Comparison of ENCODE assay signal across 8 cellular contexts in the genomic region with DNA sequence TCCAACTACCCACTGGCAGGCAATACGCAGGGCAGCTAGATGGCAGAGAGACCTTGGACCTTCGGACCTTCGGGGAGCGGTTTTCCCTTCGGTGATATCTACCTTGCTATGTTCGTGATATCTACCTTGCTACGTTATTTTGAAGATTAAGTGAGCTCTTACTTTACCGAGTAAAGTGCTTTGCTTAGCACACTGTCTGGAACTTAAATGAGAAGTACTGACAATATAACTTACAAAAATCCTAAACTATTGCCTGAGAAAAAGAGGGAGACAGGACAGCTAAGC. TPM values are rescaled to one million over a fixed set of nuclear protein-coding genes. Genes with fewer than 3 reads are reported as not detected.
DNase-seq lines count a peak whose midpoint lies in the region; ATAC-seq and TF ChIP-seq lines count a peak whose summit lies in the region.

No MANE protein-coding gene starts in this region.

- TF ChIP-seq POLR2A in transverse colon (IDR thresholded peaks at IDR 0.05), result no peak

- WGBS in transverse colon (ENCODE audit: low coverage in 1 of 2), 2 donors, result 9 to 16% methylated on average over 2 to 8 of the region's 8 CpGs

- intact Hi-C loops in transverse colon (cut with DNase I; ENCODE audit: low total_unique reads), result loop anchor here (2.0 to 10.0 kb wide), 2 partner anchors 67 to 121 kb away; no protein-coding TSS in a partner anchor

- no peaks in the 10 kb centered on the region for H3K9me3 ChIP-seq in transverse colon

- H3K4me3 ChIP-seq in transverse colon, result peak overlapping the region; percentile 58 to 84 (median 76)

- no peak for TF ChIP-seq EP300 in transverse colon (IDR thresholded peaks at IDR 0.05; ENCODE audit: low read depth)

- H3K36me3 Mint-ChIP-seq in activated naive CD8-positive, alpha-beta T cell, result no peaks in the 10 kb centered on the region

- peaks cover 20 to 35% (median 32%) of the 10 kb centered on the region in 4 donors for H3K4me1 ChIP-seq in transverse colon

- ATAC-seq in HG02571 (IDR thresholded peaks at IDR 0.05; ENCODE audit: unreplicated experiment), result peak; percentile 20
- peak; percentile 58 for ATAC-seq in left lobe of liver

- peak overlapping the region; percentile 97 for H3K4me3 Mint-ChIP-seq in activated naive CD8-positive, alpha-beta T cell

- in situ Hi-C loops in transverse colon (cut with MboI; ENCODE audit: low pct_ligation_motif_present in 1 of 4, low pct_unique_long_range_greater_than_20kb in 1 of 4, low sequenced_read_pairs in 3 of 4), result loop anchor here in 3 of 4 donors (10.0 kb wide), 1 partner anchor 61 kb away; a partner anchor contains a TSS

- H3K27ac ChIP-seq in C4-2B (peak overlapping the region; percentile 100), transverse colon (peak overlapping the region; percentile 99 to 100 (median 100))

- H3K27ac Mint-ChIP-seq in activated naive CD8-positive, alpha-beta T cell, result peak overlapping the region; percentile 98

- TF ChIP-seq CTCF in C4-2B (conservative IDR thresholded peaks at IDR 0.05) (no peak), transverse colon (IDR thresholded peaks at IDR 0.05) (no peak)

- no peaks in the 10 kb centered on the region for H3K9me3 Mint-ChIP-seq in activated naive CD8-positive, alpha-beta T cell (ENCODE audit: low read depth)

- DNase-seq in left lobe of liver (ENCODE audit: low spot score) (peak; percentile 88), transverse colon (peak; percentile 82), DMS79 treated with DMSO at 0.1 percent for 48 hours (lab: John Stamatoyannopoulos, UW) (no peak), H4 (ENCODE audit: low spot score) (no peak), NCI-H1930 (lab: John Stamatoyannopoulos, UW) (no peak)

- no peaks in the 10 kb centered on the region for H3K27me3 ChIP-seq in transverse colon

- H3K27me3 Mint-ChIP-seq in activated naive CD8-positive, alpha-beta T cell, result no peaks in the 10 kb centered on the region

- no peaks in the 10 kb centered on the region for H3K36me3 ChIP-seq in transverse colon

- H3K4me1 Mint-ChIP-seq in activated naive CD8-positive, alpha-beta T cell (ENCODE audit: low read depth), result peaks cover 24% of the 10 kb centered on the region

RNA-seq across cellular contexts. Expression of a gene that starts 1.0 kb away (rescaled TPM):
- total RNA-seq in left lobe of liver (5.8 TPM), transverse colon (10 to 100 TPM; 11.3 to 22.4 (median 15.5) TPM)
- 2.4 and 4.3 TPM in 2 replicates for total RNA-seq in H4 (2014; rRNA removed; shearing (Covaris generic))

Comparison
In these comparisons a context has a peak if more than half of its experiments do, and no peak if none do; other contexts are left out.
1. DNase-seq: peak in left lobe of liver (single experiment) and transverse colon (single experiment); none in DMS79 treated with DMSO at 0.1 percent for 48 hours (single experiment), H4 (single experiment) and NCI-H1930 (0 of 2).